Comparison of ENCODE assay signal across 24 cellular contexts in the genomic region with DNA sequence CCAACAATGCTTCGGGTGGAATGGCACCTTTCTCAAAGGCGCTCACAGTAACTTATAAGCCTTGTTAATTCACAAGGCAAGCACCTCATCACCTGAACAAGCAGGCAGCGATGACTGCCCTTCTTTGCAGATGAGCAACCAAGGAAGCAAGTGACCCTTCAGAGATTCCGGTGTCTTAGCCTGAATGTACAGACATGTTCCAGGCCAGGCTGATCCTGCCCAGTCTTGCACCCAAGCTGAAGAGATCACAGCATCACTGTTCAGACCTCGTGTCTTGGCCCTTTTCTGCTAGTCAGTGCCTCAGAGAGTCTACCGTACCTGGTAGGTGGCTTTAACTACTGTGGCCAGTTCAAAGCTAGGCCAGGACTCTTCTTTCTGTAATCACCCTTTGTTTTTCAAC.
DNase-seq lines count a peak whose midpoint lies in the region; ATAC-seq and TF ChIP-seq lines count a peak whose summit lies in the region.
"Had no signal": no experiment of that assay in that cellular context is flagged by ENCODE, and none has a peak within 500 bp of the region (broad histone marks: within the 10 kb centered on the region; RNA-seq: fewer than 3 reads in every experiment).

No MANE protein-coding gene starts in this region.

- no peaks in the 10 kb centered on the region for H3K27me3 Mint-ChIP-seq in T-cell
- H3K27me3 Mint-ChIP-seq: CD4-positive, alpha-beta T cell had no signal

- no peak for ATAC-seq in HG03354 (IDR thresholded peaks at IDR 0.05; ENCODE audit: poor library complexity, severe bottlenecking, unreplicated experiment)
- no peak for ATAC-seq in T-cell (replicated peaks in 1 of 4)
- ATAC-seq: A549, GM12878 had no signal

- no peaks in the 10 kb centered on the region for H3K4me1 Mint-ChIP-seq in T-cell
- H3K4me1 Mint-ChIP-seq: CD14-positive monocyte had no signal

- H3K18ac ChIP-seq in neuronal stem cell (ENCODE audit: low read length), result peak overlapping the region; percentile 2

- no peak for TF ChIP-seq CTCF in RWPE1 (conservative IDR thresholded peaks at IDR 0.05; ENCODE audit: low read depth)

- H2BK15ac ChIP-seq in neuronal stem cell (ENCODE audit: low read length), result no peak overlapping the region

- no peak overlapping the region for H4K91ac ChIP-seq in neuronal stem cell (ENCODE audit: low read depth, low read length, poor library complexity)

- POLR2A ChIA-PET in RWPE1 (lab: Yijun Ruan, JAX; ENCODE audit: low non-redundant PET) (no interaction called here), T-cell (lab: Charles Lee) (no interaction called here)

- H3K27ac ChIP-seq in RWPE1 (peak overlapping the region; percentile 67), epithelial cell of prostate (no peak overlapping the region), neuronal stem cell (replicated peaks; ENCODE audit: low read length) (peak overlapping the region; percentile 34)
- H3K27ac ChIP-seq: A549; BLaER1 treated with 17β-estradiol and CSF1 and Interleukin-3, amounts not matched to agents 10 nM and 100 nM; GM23248 had no signal

- no peak overlapping the region for H2BK5ac ChIP-seq in neuronal stem cell (ENCODE audit: low read length)

- H4K8ac ChIP-seq in neuronal stem cell (ENCODE audit: low read depth, low read length), result no peak overlapping the region

- no peak overlapping the region for H2AK5ac ChIP-seq in neuronal stem cell (ENCODE audit: low read depth, low read length)

- no peak overlapping the region for H2AFZ ChIP-seq in neuronal stem cell (ENCODE audit: low read length)
- H2AFZ ChIP-seq: GM23248 had no signal

- no peaks in the 10 kb centered on the region for H3K9me3 Mint-ChIP-seq in T-cell
- H3K9me3 Mint-ChIP-seq: CD4-positive, alpha-beta T cell; CD8-positive, alpha-beta memory T cell had no signal

- H3K27me3 ChIP-seq in neuronal stem cell (ENCODE audit: control insufficient read depth in 3 of 3, insufficient read depth in 3 of 3, low read depth in 1 of 3, low read length in 3 of 3), result no peaks in the 10 kb centered on the region
- H3K27me3 ChIP-seq: BE2C; BLaER1 treated with 17β-estradiol and CSF1 and Interleukin-3, amounts not matched to agents 10 nM and 100 nM had no signal

- no peak overlapping the region for H3K23ac ChIP-seq in neuronal stem cell (ENCODE audit: low read depth, low read length, poor library complexity)

- DNase-seq in HPDE6-E6E7 (ENCODE audit: extremely low spot score), result peak; percentile 7
- DNase-seq in RWPE1 (ENCODE audit: low spot score), result no peak
- DNase-seq in epithelial cell of prostate (ENCODE audit: low read depth, low spot score), result peak; percentile 57
- no peak for DNase-seq in neuronal stem cell (ENCODE audit: low spot score)
- no peak for DNase-seq in NCI-H2107 treated with DMSO at 0.1 percent for 48 hours (lab: John Stamatoyannopoulos, UW; ENCODE audit: unreplicated experiment)
- no peak for DNase-seq in T-cell
- DNase-seq: 8988T; ACHN; AML-193; BE2C; CD4-positive, alpha-beta T cell; CD8-positive, alpha-beta memory T cell; DMS 273 treated with DMSO at 0.1 percent for 48 hours; DMS79; EL; GDM1; GM23248; H7; HCEC 1CT had no signal

- H3K9ac ChIP-seq in neuronal stem cell (ENCODE audit: low read depth, low read length, poor library complexity), result no peak overlapping the region
- H3K9ac ChIP-seq: BLaER1 treated with 17β-estradiol and CSF1 and Interleukin-3, amounts not matched to agents 10 nM and 100 nM; GM23248 had no signal

- no peak overlapping the region for H2BK120ac ChIP-seq in neuronal stem cell (ENCODE audit: low read depth, low read length)

- H3K4me3 Mint-ChIP-seq in T-cell, result no peak overlapping the region
- H3K4me3 Mint-ChIP-seq: CD14-positive monocyte; CD4-positive, alpha-beta T cell; CD8-positive, alpha-beta memory T cell had no signal

- H2BK12ac ChIP-seq in neuronal stem cell (ENCODE audit: low read length), result peak overlapping the region; percentile 1

- CTCF ChIA-PET in RWPE1 (lab: Yijun Ruan, JAX) (no interaction called here), T-cell (lab: Charles Lee) (no interaction called here)

- peaks cover 9 to 27% of the 10 kb centered on the region in 2 donors for H3K4me1 ChIP-seq in neuronal stem cell (ENCODE audit: control insufficient read depth in 2 of 2, insufficient read depth in 1 of 2, low read depth in 1 of 2, low read length in 2 of 2)
- H3K4me1 ChIP-seq: A549, BE2C had no signal

- H3K36me3 Mint-ChIP-seq in T-cell, result no peaks in the 10 kb centered on the region
- H3K36me3 Mint-ChIP-seq: CD14-positive monocyte had no signal

- no peak overlapping the region for H3K4ac ChIP-seq in neuronal stem cell (ENCODE audit: low read length)

- H3K4me3 ChIP-seq in neuronal stem cell (ENCODE audit: low read length in 2 of 2), result no peak overlapping the region
- H3K4me3 ChIP-seq: A549; BLaER1 treated with 17β-estradiol and CSF1 and Interleukin-3, amounts not matched to agents 10 nM and 100 nM; GM12878; GM23248 had no signal

- no peaks in the 10 kb centered on the region for H3K79me1 ChIP-seq in neuronal stem cell (ENCODE audit: low read depth, low read length)

- H3K27ac Mint-ChIP-seq in T-cell, result no peak overlapping the region
- H3K27ac Mint-ChIP-seq: CD14-positive monocyte; CD4-positive, alpha-beta T cell; CD8-positive, alpha-beta memory T cell had no signal

- no CpG with 5 or more reads among the region's 6 CpGs for WGBS in neuronal stem cell (ENCODE audit: extremely low coverage in 2 of 2, insufficient read length in 2 of 2, insufficient replicate concordance in 1 of 2), 2 donors

- no peaks in the 10 kb centered on the region for H3K36me3 ChIP-seq in neuronal stem cell (replicated peaks in 1 of 2; ENCODE audit: control insufficient read depth in 2 of 2, insufficient read depth in 2 of 2, low read length in 2 of 2)
- H3K36me3 ChIP-seq: BE2C; BLaER1 treated with 17β-estradiol and CSF1 and Interleukin-3, amounts not matched to agents 10 nM and 100 nM had no signal

- H3K14ac ChIP-seq in neuronal stem cell (ENCODE audit: low read length), result no peak overlapping the region

- H3K4me2 ChIP-seq in neuronal stem cell (ENCODE audit: insufficient read depth, low read length, poor library complexity, severe bottlenecking), result no peak overlapping the region
- H3K4me2 ChIP-seq: A549; BLaER1 treated with 17β-estradiol and CSF1 and Interleukin-3, amounts not matched to agents 10 nM and 100 nM had no signal

- no peaks in the 10 kb centered on the region for H3K9me3 ChIP-seq in neuronal stem cell (replicated peaks in 1 of 2; ENCODE audit: control insufficient read depth in 2 of 2, insufficient read depth in 1 of 2, low read depth in 1 of 2, low read length in 2 of 2)
- H3K9me3 ChIP-seq: A549, BE2C had no signal

Comparison
In these comparisons a context has a peak if more than half of its experiments do, and no peak if none do; other contexts are left out.
1. DNase-seq: peak in HPDE6-E6E7 (single experiment) and epithelial cell of prostate (single experiment); none in RWPE1 (single experiment), neuronal stem cell (single experiment), NCI-H2107 treated with DMSO at 0.1 percent for 48 hours (single experiment) and T-cell (0 of 34).